29 cellular contexts compared by ENCODE assay signal in genomic region chr3:46512191-46512590, GRCh38. TPM values are rescaled to one million over a fixed set of nuclear protein-coding genes. Genes with fewer than 3 reads are reported as not detected.
DNase-seq lines count a peak whose midpoint lies in the region; ATAC-seq, FAIRE-seq and TF ChIP-seq lines count a peak whose summit lies in the region.
"Had no signal": no experiment of that assay in that cellular context is flagged by ENCODE, and none has a peak within 500 bp of the region (broad histone marks: within the 10 kb centered on the region; RNA-seq: fewer than 3 reads in every experiment).

No MANE protein-coding gene starts in this region.

- FAIRE-seq in islet of Langerhans (lab: Jason Lieb, UNC) (peak; percentile 98), urothelium cell line (lab: Jason Lieb, UNC) (no peak)
- FAIRE-seq: G401.6 had no signal

- DNase-seq in Calu3: no peak
- peak; percentile 33 to 79 for DNase-seq in NOMO-1 (lab: John Stamatoyannopoulos, UW; ENCODE audit: unreplicated experiment in 2 of 2)
- no peak for DNase-seq in PC-3
- no peak for DNase-seq in urothelium cell line (ENCODE audit: low spot score)
- no peak for DNase-seq in stimulated activated naive CD8-positive, alpha-beta T cell treated with anti-CD3 and anti-CD28 coated beads, Interleukin-15, amount 100 ng/mL, for 72 hours
- DNase-seq: 8988T; ACHN; BE2C; DMS53; HFFc6; Kasumi-1; NCI-H1105 treated with DMSO at 0.1 percent for 48 hours; NCI-H146; NCI-H1930; NCI-H2107; NCI-H446; NCI-H774; NK-92 treated with Interleukin-12 subunit alpha and Interleukin-12 subunit beta, amount 100 ng/mL, for 24 hours; PC-9; SJCRH30 had no signal

- intact Hi-C loops in Calu3 (cut with micrococcal nuclease; ENCODE audit: unreplicated experiment): no loop called here
- intact Hi-C loops in PC-3 (cut with micrococcal nuclease): no loop called here

- ATAC-seq in PC-3: no peak
- ATAC-seq in HG02759 (IDR thresholded peaks at IDR 0.05; ENCODE audit: unreplicated experiment): no peak
- no peak for ATAC-seq in stimulated activated naive CD8-positive, alpha-beta T cell treated with anti-CD3 and anti-CD28 coated beads, Interleukin-15, amount 100 ng/mL, for 72 hours
- ATAC-seq: GM23338, Right ventricle myocardium inferior, SK-N-SH treated with all-trans-retinoic acid at 6 μM for 48 hours had no signal

- peaks cover 9% of the 10 kb centered on the region for H3K36me3 Mint-ChIP-seq in Calu3 (ENCODE audit: insufficient read depth, unreplicated experiment)

- H3K27me3 Mint-ChIP-seq in Calu3 (ENCODE audit: unreplicated experiment): no peaks in the 10 kb centered on the region
- no peaks in the 10 kb centered on the region for H3K27me3 Mint-ChIP-seq in stimulated activated naive CD8-positive, alpha-beta T cell treated with anti-CD3 and anti-CD28 coated beads, Interleukin-15, amount 100 ng/mL, for 72 hours

- H3K9me3 Mint-ChIP-seq in Calu3 (ENCODE audit: low read depth, unreplicated experiment): no peaks in the 10 kb centered on the region
- no peaks in the 10 kb centered on the region for H3K9me3 Mint-ChIP-seq in stimulated activated naive CD8-positive, alpha-beta T cell treated with anti-CD3 and anti-CD28 coated beads, Interleukin-15, amount 100 ng/mL, for 72 hours
- H3K9me3 Mint-ChIP-seq: GM23338, HFFc6 had no signal

- no peak overlapping the region for H3K4me3 Mint-ChIP-seq in Calu3 (ENCODE audit: low read depth, unreplicated experiment)
- H3K4me3 Mint-ChIP-seq in stimulated activated naive CD8-positive, alpha-beta T cell treated with anti-CD3 and anti-CD28 coated beads, Interleukin-15, amount 100 ng/mL, for 72 hours: no peak overlapping the region
- H3K4me3 Mint-ChIP-seq: GM23338, HFFc6 had no signal

- H3K27ac ChIP-seq in PC-3 (ENCODE audit: low read length): no peak overlapping the region
- H3K27ac ChIP-seq: PC-9, SJCRH30 had no signal

- no TSS peak for BruUV-seq in Calu3 (replicated peaks; lab: Mats Ljungman, UMichigan)
- BruUV-seq in PC-3 (replicated peaks; lab: Mats Ljungman, UMichigan): no TSS peak

- no peaks in the 10 kb centered on the region for H3K27me3 ChIP-seq in PC-3 (ENCODE audit: low read length)
- H3K27me3 ChIP-seq: BE2C, SJCRH30 had no signal

- no peak overlapping the region for H3K4me2 ChIP-seq in PC-3 (ENCODE audit: low read length)
- H3K4me2 ChIP-seq: GM23338, PC-9 had no signal

- no peaks in the 10 kb centered on the region for H3K9me3 ChIP-seq in PC-3 (ENCODE audit: low read length)
- H3K9me3 ChIP-seq: BE2C, HAP-1, SJCRH30 had no signal

- POLR2A ChIA-PET in PC-3 (lab: Charles Lee; ENCODE audit: unreplicated experiment): no interaction called here

- H3K9ac ChIP-seq in PC-3 (ENCODE audit: low read length): no peak overlapping the region

- TF ChIP-seq CTCF in Calu3 (IDR thresholded peaks at IDR 0.05; ENCODE audit: unreplicated experiment): no peak
- TF ChIP-seq CTCF in PC-3 (conservative IDR thresholded peaks at IDR 0.05; ENCODE audit: low read depth, low read length): no peak

- peaks cover 14% of the 10 kb centered on the region for H3K4me1 ChIP-seq in PC-3 (ENCODE audit: insufficient read depth, low read length)
- H3K4me1 ChIP-seq: BE2C, HAP-1, SJCRH30 had no signal

- H3K4me3 ChIP-seq in PC-3 (ENCODE audit: low read length): no peak overlapping the region
- H3K4me3 ChIP-seq: GM23338, HAP-1, PC-9, SJCRH30 had no signal

- H3K27ac Mint-ChIP-seq in Calu3 (ENCODE audit: unreplicated experiment): peak overlapping the region; percentile 63
- peak overlapping the region in 1 of 2 donors; percentile 19 for H3K27ac Mint-ChIP-seq in stimulated activated naive CD8-positive, alpha-beta T cell treated with anti-CD3 and anti-CD28 coated beads, Interleukin-15, amount 100 ng/mL, for 72 hours
- H3K27ac Mint-ChIP-seq: GM23338, HFFc6 had no signal

- H3K79me2 ChIP-seq in PC-3 (ENCODE audit: low read length): no peaks in the 10 kb centered on the region

- H2AFZ ChIP-seq in PC-3 (ENCODE audit: low read length): 0 out of 2 replicates have a peak overlapping the region, but pooled peaks have one; percentile 21
- H2AFZ ChIP-seq: GM23338, PC-9 had no signal

- H3K4me1 Mint-ChIP-seq in Calu3 (ENCODE audit: low read depth, unreplicated experiment): peaks cover 10% of the 10 kb centered on the region
- peaks cover 5% of the 10 kb centered on the region for H3K4me1 Mint-ChIP-seq in stimulated activated naive CD8-positive, alpha-beta T cell treated with anti-CD3 and anti-CD28 coated beads, Interleukin-15, amount 100 ng/mL, for 72 hours

- H3K9me2 ChIP-seq in PC-3 (replicated peaks; ENCODE audit: low read length): no peaks in the 10 kb centered on the region

- no peaks in the 10 kb centered on the region for H3K36me3 ChIP-seq in PC-3 (ENCODE audit: low read depth, low read length)
- H3K36me3 ChIP-seq: BE2C, HAP-1, SJCRH30 had no signal

- peaks cover 6% of the 10 kb centered on the region for H3F3A ChIP-seq in PC-3 (ENCODE audit: low read length, unreplicated experiment)

- no peaks in the 10 kb centered on the region for H4K20me1 ChIP-seq in PC-3 (ENCODE audit: low read length)

- CTCF ChIA-PET in Calu3 (lab: Charles Lee) (interaction anchor here (0.6 kb wide), 1 partner anchor 14 kb away, joined by 4 read pairs; the partner anchor contains the start of gene RTP3), PC-3 (lab: Charles Lee) (interaction anchor here (0.6 kb wide), 1 partner anchor 46 kb away, joined by 8 read pairs; no protein-coding TSS in a partner anchor)

RNA-seq across cellular contexts. Expression of gene RTP3, which starts 14.4 kb away (rescaled TPM):
- total RNA-seq in Calu3 (2022) (not detected in 2 replicates), PC-3 (2014; rRNA removed) (not detected in 2 replicates)
- total RNA-seq: GM23338, HFFc6, HT-29, PC-9, Right ventricle myocardium inferior, RPMI7951, SJCRH30 had no signal

RNA-seq across cellular contexts. Expression of gene LTF, which starts 47.5 kb away (rescaled TPM):
- total RNA-seq in Calu3 (2022) (not detected in 2 replicates), PC-3 (2014; rRNA removed) (not detected in 2 replicates)
- total RNA-seq: PC-9, SJCRH30 had no signal

RNA-seq across cellular contexts. Expression of gene LRRC2, which starts 53.9 kb away (rescaled TPM):
- not detected in 2 replicates for total RNA-seq in Calu3 (2022)
- total RNA-seq in PC-3 (2014; rRNA removed): 0.26 and 0.35 TPM in 2 replicates
- total RNA-seq: SJCRH30 had no signal

Comparison
In these comparisons a context has a peak if more than half of its experiments do, and no peak if none do; other contexts are left out.
1. DNase-seq: peak in NOMO-1 (2 of 2); none in Calu3 (single experiment), PC-3 (single experiment), urothelium cell line (single experiment) and stimulated activated naive CD8-positive, alpha-beta T cell treated with anti-CD3 and anti-CD28 coated beads, Interleukin-15, amount 100 ng/mL, for 72 hours (0 of 2).